In genomic region chr5:151222769-151223446, GRCh38 we compare ENCODE assay signal across 8 cellular contexts. TPM values are rescaled to one million over a fixed set of nuclear protein-coding genes. Genes with fewer than 3 reads are reported as not detected.
DNase-seq lines count a peak whose midpoint lies in the region; ATAC-seq lines count a peak whose summit lies in the region.

No MANE protein-coding gene starts in this region.

- H3K27me3 ChIP-seq in duodenal mucosa (ENCODE audit: control insufficient read depth in 1 of 2, insufficient read depth in 2 of 2, low read length in 2 of 2) = no peaks in the 10 kb centered on the region
- H3K27me3 ChIP-seq in naive thymus-derived CD4-positive, alpha-beta T cell (ENCODE audit: control insufficient read depth in 2 of 2, insufficient read depth in 2 of 2, low read length in 2 of 2) = no peaks in the 10 kb centered on the region

- H3K4me1 ChIP-seq in duodenal mucosa (ENCODE audit: control insufficient read depth in 1 of 2, insufficient read depth in 2 of 2, low read length in 2 of 2) = peaks cover 28 to 45% of the 10 kb centered on the region in 2 donors
- peaks cover 58 to 64% of the 10 kb centered on the region in 2 donors for H3K4me1 ChIP-seq in naive thymus-derived CD4-positive, alpha-beta T cell (ENCODE audit: control insufficient read depth in 2 of 2, insufficient read depth in 2 of 2, low read length in 2 of 2)

- peak overlapping the region; percentile 68 to 74 for H3K9ac ChIP-seq in duodenal mucosa (ENCODE audit: low read depth in 1 of 2, low read length in 2 of 2)

- H3K36me3 ChIP-seq in duodenal mucosa (ENCODE audit: control insufficient read depth in 1 of 2, insufficient read depth in 2 of 2, low read length in 2 of 2) = no peaks in the 10 kb centered on the region
- H3K36me3 ChIP-seq in naive thymus-derived CD4-positive, alpha-beta T cell (ENCODE audit: control insufficient read depth in 2 of 3, insufficient read depth in 3 of 3, low read length in 3 of 3) = peaks cover 0 to 7% (median 0%) of the 10 kb centered on the region in 3 experiments

- H3K9me3 ChIP-seq in duodenal mucosa (ENCODE audit: control insufficient read depth in 1 of 2, low read length in 2 of 2) = no peaks in the 10 kb centered on the region
- H3K9me3 ChIP-seq in naive thymus-derived CD4-positive, alpha-beta T cell (ENCODE audit: control insufficient read depth in 2 of 3, low read length in 3 of 3) = no peaks in the 10 kb centered on the region

- peaks cover 0 to 40% (median 14%) of the 10 kb centered on the region in 5 donors for H3K36me3 Mint-ChIP-seq in naive thymus-derived CD4-positive, alpha-beta T cell

- DNase-seq in GM19238 (ENCODE audit: insufficient read length, low spot score) (peak; percentile 54), T-helper 22 cell (ENCODE audit: low read depth) (peak; percentile 33), COLO829 (ENCODE audit: low spot score) (no peak), Ammon's horn (ENCODE audit: low spot score) (no peak), SKM-1 treated with dmso at 0.1 percent for 144 hours (lab: John Stamatoyannopoulos, UW; ENCODE audit: unreplicated experiment) (no peak)
- peak in 5 of 9 donors; percentile 35 to 60 (median 45) for DNase-seq in naive thymus-derived CD4-positive, alpha-beta T cell

- H3K27ac Mint-ChIP-seq in naive thymus-derived CD4-positive, alpha-beta T cell = peak overlapping the region; percentile 87 to 98 (median 98)

- peaks cover 55 to 75% (median 68%) of the 10 kb centered on the region in 7 donors for H3K4me1 Mint-ChIP-seq in naive thymus-derived CD4-positive, alpha-beta T cell

- no peaks in the 10 kb centered on the region for H3K9me3 Mint-ChIP-seq in naive thymus-derived CD4-positive, alpha-beta T cell

- peak; percentile 55 for ATAC-seq in HG03066 (IDR thresholded peaks at IDR 0.05; ENCODE audit: low read depth, unreplicated experiment)
- peak; percentile 75 for ATAC-seq in naive thymus-derived CD4-positive, alpha-beta T cell

- CTCF ChIA-PET in naive thymus-derived CD4-positive, alpha-beta T cell (lab: Charles Lee) = interaction anchor here (0.6 to 4.0 kb wide), 7 partner anchors 10 to 77 kb away, joined by 3 to 19 read pairs (median 7); partner anchors contain the start of gene GM2A

- no peaks in the 10 kb centered on the region for H3K27me3 Mint-ChIP-seq in naive thymus-derived CD4-positive, alpha-beta T cell

- H3K4me3 ChIP-seq in duodenal mucosa (ENCODE audit: low read depth in 1 of 2, low read length in 2 of 2) = peak overlapping the region; percentile 80 to 86
- peak overlapping the region; percentile 95 for H3K4me3 ChIP-seq in naive thymus-derived CD4-positive, alpha-beta T cell (ENCODE audit: low read length)

- peak overlapping the region; percentile 68 for H3K27ac ChIP-seq in duodenal mucosa (ENCODE audit: low read depth, low read length)
- H3K27ac ChIP-seq in naive thymus-derived CD4-positive, alpha-beta T cell (ENCODE audit: low read depth, low read length) = peak overlapping the region; percentile 93

- POLR2A ChIA-PET in naive thymus-derived CD4-positive, alpha-beta T cell (lab: Charles Lee) = interaction anchor here (0.6 to 6.9 kb wide), 20 partner anchors 10 to 1673 kb away, joined by 3 to 184 read pairs (median 6); partner anchors contain the start of genes GM2A and RBM22

- intact Hi-C loops in naive thymus-derived CD4-positive, alpha-beta T cell (cut with micrococcal nuclease) = loop anchor here (1.0 to 5.0 kb wide), 6 partner anchors 9 to 441 kb away; partner anchors contain the start of gene ANXA6 (in 1 of the 2)

- H3K4me3 Mint-ChIP-seq in naive thymus-derived CD4-positive, alpha-beta T cell = peak overlapping the region; percentile 80 to 97 (median 92)

RNA-seq across cellular contexts. Expression of gene CCDC69, which starts 1.0 kb away (rescaled TPM):
- 100 to 1,000 TPM in 1 of 5 experiments, 10 to 100 TPM in 4; 63.6 to 104 (median 94.1) TPM for total RNA-seq in naive thymus-derived CD4-positive, alpha-beta T cell
- polyA plus RNA-seq in naive thymus-derived CD4-positive, alpha-beta T cell = 100 to 1,000 TPM in 1 of 2 donors, 10 to 100 TPM in 1; 70.4 to 112 TPM

RNA-seq across cellular contexts. Expression of gene GM2A, which starts 30.1 kb away (rescaled TPM):
- total RNA-seq in naive thymus-derived CD4-positive, alpha-beta T cell = 10 to 100 TPM; 11.1 to 45.6 (median 16.9) TPM
- polyA plus RNA-seq in naive thymus-derived CD4-positive, alpha-beta T cell = 1 to 10 TPM; 5.0 to 5.4 TPM

Comparison
In these comparisons a context has a peak if more than half of its experiments do, and no peak if none do; other contexts are left out.
1. DNase-seq: peak in GM19238 (single experiment), T-helper 22 cell (single experiment) and naive thymus-derived CD4-positive, alpha-beta T cell (5 of 9); none in COLO829 (single experiment), Ammon's horn (single experiment) and SKM-1 treated with dmso at 0.1 percent for 144 hours (single experiment).